ENCODE assay signal across 24 cellular contexts in genomic region chr3:195445885-195446284, GRCh38. TPM values are rescaled to one million over a fixed set of nuclear protein-coding genes. Genes with fewer than 3 reads are reported as not detected.
DNase-seq lines count a peak whose midpoint lies in the region; ATAC-seq and TF ChIP-seq lines count a peak whose summit lies in the region.
"Had no signal": no experiment of that assay in that cellular context is flagged by ENCODE, and none has a peak within 500 bp of the region (broad histone marks: within the 10 kb centered on the region; RNA-seq: fewer than 3 reads in every experiment).

No MANE protein-coding gene starts in this region.

- H3K4me3 Mint-ChIP-seq in activated CD4-positive, alpha-beta T cell treated with anti-CD3 and anti-CD28 coated beads, Interleukin-2, amount 10 ng/mL, durations not matched to agents 24 days and 14 days, result no peak overlapping the region
- H3K4me3 Mint-ChIP-seq in memory B cell, result no peak overlapping the region
- no peak overlapping the region for H3K4me3 Mint-ChIP-seq in stimulated activated memory B cell treated with anti-CD40 and anti-IgM and Interleukin-4, amounts not matched to agents 10 μg/mL and 1 μg/mL and 100 μg/mL, for 72 hours
- no peak overlapping the region for H3K4me3 Mint-ChIP-seq in natural killer cell
- H3K4me3 Mint-ChIP-seq: mesothelial cell of epicardium; natural killer cell treated with Interleukin-12 subunit alpha and Interleukin-12 subunit beta and Interleukin-15 and Interleukin-18, amount 100 ng/mL, for 72 hours had no signal

- no peaks in the 10 kb centered on the region for H3K36me3 ChIP-seq in MM.1S (replicated peaks; ENCODE audit: insufficient read depth, low read length)
- H3K36me3 ChIP-seq: cardiac muscle cell, left ventricle myocardium inferior had no signal

- intact Hi-C loops in activated CD4-positive, alpha-beta T cell treated with anti-CD3 and anti-CD28 coated beads, Interleukin-2, amount 10 ng/mL, durations not matched to agents 24 days and 14 days (cut with micrococcal nuclease), result loop anchor here (10.0 kb wide), 1 partner anchor 681 kb away; no protein-coding TSS in a partner anchor
- intact Hi-C loops in natural killer cell (cut with micrococcal nuclease), result no loop called here

- peaks cover 31% of the 10 kb centered on the region for H3K4me1 Mint-ChIP-seq in activated CD4-positive, alpha-beta T cell treated with anti-CD3 and anti-CD28 coated beads, Interleukin-2, amount 10 ng/mL, durations not matched to agents 24 days and 14 days
- H3K4me1 Mint-ChIP-seq in memory B cell, result peaks cover 24% of the 10 kb centered on the region
- H3K4me1 Mint-ChIP-seq in stimulated activated memory B cell treated with anti-CD40 and anti-IgM and Interleukin-4, amounts not matched to agents 10 μg/mL and 1 μg/mL and 100 μg/mL, for 72 hours, result peaks cover 36% of the 10 kb centered on the region
- H3K4me1 Mint-ChIP-seq in natural killer cell, result peaks cover 25 to 29% of the 10 kb centered on the region in 2 donors

- no peaks in the 10 kb centered on the region for H3K9me3 Mint-ChIP-seq in activated CD4-positive, alpha-beta T cell treated with anti-CD3 and anti-CD28 coated beads, Interleukin-2, amount 10 ng/mL, durations not matched to agents 24 days and 14 days
- H3K9me3 Mint-ChIP-seq in memory B cell (no peaks in the 10 kb centered on the region), natural killer cell (no peaks in the 10 kb centered on the region)
- no peaks in the 10 kb centered on the region for H3K9me3 Mint-ChIP-seq in stimulated activated memory B cell treated with anti-CD40 and anti-IgM and Interleukin-4, amounts not matched to agents 10 μg/mL and 1 μg/mL and 100 μg/mL, for 72 hours
- H3K9me3 Mint-ChIP-seq: mesothelial cell of epicardium; natural killer cell treated with Interleukin-12 subunit alpha and Interleukin-12 subunit beta and Interleukin-15 and Interleukin-18, amount 100 ng/mL, for 72 hours had no signal

- no peaks in the 10 kb centered on the region for H3K36me3 Mint-ChIP-seq in activated CD4-positive, alpha-beta T cell treated with anti-CD3 and anti-CD28 coated beads, Interleukin-2, amount 10 ng/mL, durations not matched to agents 24 days and 14 days (ENCODE audit: low read depth)
- H3K36me3 Mint-ChIP-seq in memory B cell (no peaks in the 10 kb centered on the region), natural killer cell (no peaks in the 10 kb centered on the region)
- H3K36me3 Mint-ChIP-seq in stimulated activated memory B cell treated with anti-CD40 and anti-IgM and Interleukin-4, amounts not matched to agents 10 μg/mL and 1 μg/mL and 100 μg/mL, for 72 hours, result no peaks in the 10 kb centered on the region
- H3K36me3 Mint-ChIP-seq: mesothelial cell of epicardium; natural killer cell treated with Interleukin-12 subunit alpha and Interleukin-12 subunit beta and Interleukin-15 and Interleukin-18, amount 100 ng/mL, for 72 hours had no signal

- no peak overlapping the region for H3K4me3 ChIP-seq in MM.1S (ENCODE audit: low read length)
- H3K4me3 ChIP-seq: cardiac muscle cell, left ventricle myocardium inferior, psoas muscle, SJSA1 had no signal

- no peak for TF ChIP-seq CTCF in MM.1S (IDR thresholded peaks at IDR 0.05; ENCODE audit: low read length)
- TF ChIP-seq CTCF in natural killer cell (IDR thresholded peaks at IDR 0.05), result no peak

- H3K27me3 Mint-ChIP-seq in activated CD4-positive, alpha-beta T cell treated with anti-CD3 and anti-CD28 coated beads, Interleukin-2, amount 10 ng/mL, durations not matched to agents 24 days and 14 days, result peaks cover 2% of the 10 kb centered on the region
- H3K27me3 Mint-ChIP-seq in memory B cell (no peaks in the 10 kb centered on the region), natural killer cell (ENCODE audit: low read depth in 2 of 2) (no peaks in the 10 kb centered on the region)
- H3K27me3 Mint-ChIP-seq in stimulated activated memory B cell treated with anti-CD40 and anti-IgM and Interleukin-4, amounts not matched to agents 10 μg/mL and 1 μg/mL and 100 μg/mL, for 72 hours, result no peaks in the 10 kb centered on the region
- H3K27me3 Mint-ChIP-seq: natural killer cell treated with Interleukin-12 subunit alpha and Interleukin-12 subunit beta and Interleukin-15 and Interleukin-18, amount 100 ng/mL, for 72 hours had no signal

- H3K9ac ChIP-seq in MM.1S (ENCODE audit: low read length), result no peak overlapping the region

- no peaks in the 10 kb centered on the region for H4K20me1 ChIP-seq in MM.1S (ENCODE audit: insufficient read depth, low read length)

- peak overlapping the region; percentile 4 for H3K4me2 ChIP-seq in MM.1S (ENCODE audit: low read depth, low read length)

- H3K9me3 ChIP-seq in MM.1S (replicated peaks; ENCODE audit: insufficient read depth, low read length), result no peaks in the 10 kb centered on the region
- H3K9me3 ChIP-seq: left ventricle myocardium inferior, psoas muscle, SJSA1 had no signal

- no peak overlapping the region for H3K27ac Mint-ChIP-seq in activated CD4-positive, alpha-beta T cell treated with anti-CD3 and anti-CD28 coated beads, Interleukin-2, amount 10 ng/mL, durations not matched to agents 24 days and 14 days
- H3K27ac Mint-ChIP-seq in memory B cell (peak overlapping the region; percentile 0), natural killer cell (no peak overlapping the region)
- H3K27ac Mint-ChIP-seq in stimulated activated memory B cell treated with anti-CD40 and anti-IgM and Interleukin-4, amounts not matched to agents 10 μg/mL and 1 μg/mL and 100 μg/mL, for 72 hours, result peak overlapping the region; percentile 17
- H3K27ac Mint-ChIP-seq: mesothelial cell of epicardium; natural killer cell treated with Interleukin-12 subunit alpha and Interleukin-12 subunit beta and Interleukin-15 and Interleukin-18, amount 100 ng/mL, for 72 hours had no signal

- H2AFZ ChIP-seq in MM.1S (ENCODE audit: low read length), result no peak overlapping the region

- H3K27me3 ChIP-seq in MM.1S (replicated peaks; ENCODE audit: insufficient read depth, low read length), result no peaks in the 10 kb centered on the region
- H3K27me3 ChIP-seq: cardiac muscle cell, SJSA1 had no signal

- H3K79me2 ChIP-seq in MM.1S (ENCODE audit: low read length), result peaks cover 18% of the 10 kb centered on the region

- H3K4me1 ChIP-seq in MM.1S (ENCODE audit: low read length), result peaks cover 26% of the 10 kb centered on the region

- peaks cover 30% of the 10 kb centered on the region for H3F3A ChIP-seq in MM.1S (ENCODE audit: insufficient read depth, low read length)

- peak; percentile 54 for DNase-seq in activated CD4-positive, alpha-beta T cell treated with anti-CD3 and anti-CD28 coated beads, Interleukin-2, amount 10 ng/mL, durations not matched to agents 24 days and 14 days
- DNase-seq in activated CD4-positive, alpha-beta T cell treated with anti-CD3 and anti-CD28 coated beads, Interleukin-2, amount 50 U/mL, for 48 hours, result no peak
- DNase-seq in MM.1S, result no peak
- DNase-seq in memory B cell (ENCODE audit: low spot score in 2 of 2), result no peak
- no peak for DNase-seq in natural killer cell
- no peak for DNase-seq in Ammon's horn (ENCODE audit: low spot score)
- DNase-seq: activated CD4-positive, alpha-beta T cell treated with anti-CD3 and anti-CD28 coated beads for 4 hours; activated naive CD4-positive, alpha-beta T cell treated with Interleukin-2 at 50 U/mL for 16 hours; activated T-cell treated with anti-CD3 and anti-CD28 coated beads, Interleukin-2, amount 50 U/mL, for 48 hours; AML-193; anterior cingulate cortex; left ventricle myocardium inferior; NCI-H1436 treated with DMSO at 0.1 percent for 48 hours; NCI-H446; psoas muscle; trophoblast cell had no signal

- H3K9me2 ChIP-seq in MM.1S (replicated peaks; ENCODE audit: insufficient read depth, low read length), result no peaks in the 10 kb centered on the region

- H3K27ac ChIP-seq in MM.1S (ENCODE audit: low read length), result peak overlapping the region; percentile 10; the same call in 1 of the 2 replicates
- H3K27ac ChIP-seq: cardiac muscle cell, HL-60, left ventricle myocardium inferior, psoas muscle, SJSA1 had no signal

- no peak for ATAC-seq in memory B cell (ENCODE audit: low read depth)
- ATAC-seq in stimulated activated memory B cell treated with anti-CD40 and anti-IgM and Interleukin-4, amounts not matched to agents 10 μg/mL and 1 μg/mL and 100 μg/mL, for 72 hours, result no peak
- no peak for ATAC-seq in HG03378 (IDR thresholded peaks at IDR 0.05; ENCODE audit: unreplicated experiment)
- no peak for ATAC-seq in natural killer cell
- ATAC-seq: HCT116; natural killer cell treated with Interleukin-12 subunit alpha and Interleukin-12 subunit beta and Interleukin-15 and Interleukin-18, amount 100 ng/mL, for 72 hours; psoas muscle had no signal

RNA-seq across cellular contexts. Expression of gene ACAP2, which starts 3.1 kb away (rescaled TPM):
- total RNA-seq in activated CD4-positive, alpha-beta T cell treated with anti-CD3 and anti-CD28 coated beads, Interleukin-2, amount 10 ng/mL, durations not matched to agents 24 days and 14 days, result 39.1 and 40.0 TPM in 2 replicates
- total RNA-seq in natural killer cell, result 100 to 1,000 TPM; 103 to 132 (median 128) TPM

Comparison
In these comparisons a context has a peak if more than half of its experiments do, and no peak if none do; other contexts are left out.
1. H3K27ac Mint-ChIP-seq: peak in memory B cell (single experiment) and stimulated activated memory B cell treated with anti-CD40 and anti-IgM and Interleukin-4, amounts not matched to agents 10 μg/mL and 1 μg/mL and 100 μg/mL, for 72 hours (single experiment); none in activated CD4-positive, alpha-beta T cell treated with anti-CD3 and anti-CD28 coated beads, Interleukin-2, amount 10 ng/mL, durations not matched to agents 24 days and 14 days (single experiment) and natural killer cell (0 of 2).